In genomic region chr18:2932247-2933181, GRCh38 we compare ENCODE assay signal across 8 cellular contexts.
A peak's percentile ranks its signal among the peaks of the same experiment; 100 is the strongest.
DNase-seq lines count a peak whose midpoint lies in the region; ATAC-seq lines count a peak whose summit lies in the region.

No MANE protein-coding gene starts in this region.

- 45 to 49% methylated on average over 10 of the region's 10 CpGs for WGBS in aorta, 2 donors

- H3K4me1 ChIP-seq in aorta (ENCODE audit: control insufficient read depth in 1 of 2, insufficient read depth in 2 of 2, low read length in 2 of 2): no peaks in the 10 kb centered on the region

- H3K9me3 ChIP-seq in aorta (ENCODE audit: control insufficient read depth, low read length): no peaks in the 10 kb centered on the region

- peaks cover 0 to 2% of the 10 kb centered on the region in 2 donors for H3K36me3 ChIP-seq in aorta (ENCODE audit: control insufficient read depth in 1 of 2, insufficient read depth in 2 of 2, low read length in 1 of 2)

- no peak overlapping the region for H3K4me3 ChIP-seq in aorta (ENCODE audit: low read length in 2 of 2)

- no peaks in the 10 kb centered on the region for H3K27me3 ChIP-seq in aorta (ENCODE audit: control insufficient read depth in 1 of 2, insufficient read depth in 2 of 2, low read length in 1 of 2)

- peak; percentile 70 for DNase-seq in AG08395 (ENCODE audit: low spot score)
- peak; percentile 76 for DNase-seq in GM03348 (ENCODE audit: low spot score)
- peak; percentile 62 for DNase-seq in MV-4-11 (lab: John Stamatoyannopoulos, UW)
- peak; percentile 38 for DNase-seq in SKM-1 treated with dmso at 0.1 percent for 144 hours (lab: John Stamatoyannopoulos, UW; ENCODE audit: unreplicated experiment)
- DNase-seq in dermis microvascular lymphatic vessel endothelial cell (ENCODE audit: low read depth in 2 of 2): peak; percentile 61 to 69
- peak; percentile 91 for DNase-seq in medulla oblongata (ENCODE audit: extremely low spot score)
- no peak for DNase-seq in aorta
- no peak for DNase-seq in HK-2 (ENCODE audit: unreplicated experiment)

- peak; percentile 72 for ATAC-seq in aorta (ENCODE audit: low FRiP score)

- no peak overlapping the region for H3K27ac ChIP-seq in aorta (ENCODE audit: low read depth in 1 of 2, low read length in 2 of 2)

- intact Hi-C loops in aorta (cut with DNase I): loop anchor here (2.0 to 5.0 kb wide), 5 partner anchors 50 to 315 kb away; partner anchors contain the start of gene MYL12A (in 2 of the 2)

Comparison
In these comparisons a context has a peak if more than half of its experiments do, and no peak if none do; other contexts are left out.
1. DNase-seq: peak in AG08395 (single experiment), GM03348 (single experiment), MV-4-11 (single experiment), SKM-1 treated with dmso at 0.1 percent for 144 hours (single experiment), dermis microvascular lymphatic vessel endothelial cell (2 of 2) and medulla oblongata (single experiment); none in aorta (0 of 2) and HK-2 (single experiment).